10 cellular contexts compared by ENCODE assay signal in the genomic region with DNA sequence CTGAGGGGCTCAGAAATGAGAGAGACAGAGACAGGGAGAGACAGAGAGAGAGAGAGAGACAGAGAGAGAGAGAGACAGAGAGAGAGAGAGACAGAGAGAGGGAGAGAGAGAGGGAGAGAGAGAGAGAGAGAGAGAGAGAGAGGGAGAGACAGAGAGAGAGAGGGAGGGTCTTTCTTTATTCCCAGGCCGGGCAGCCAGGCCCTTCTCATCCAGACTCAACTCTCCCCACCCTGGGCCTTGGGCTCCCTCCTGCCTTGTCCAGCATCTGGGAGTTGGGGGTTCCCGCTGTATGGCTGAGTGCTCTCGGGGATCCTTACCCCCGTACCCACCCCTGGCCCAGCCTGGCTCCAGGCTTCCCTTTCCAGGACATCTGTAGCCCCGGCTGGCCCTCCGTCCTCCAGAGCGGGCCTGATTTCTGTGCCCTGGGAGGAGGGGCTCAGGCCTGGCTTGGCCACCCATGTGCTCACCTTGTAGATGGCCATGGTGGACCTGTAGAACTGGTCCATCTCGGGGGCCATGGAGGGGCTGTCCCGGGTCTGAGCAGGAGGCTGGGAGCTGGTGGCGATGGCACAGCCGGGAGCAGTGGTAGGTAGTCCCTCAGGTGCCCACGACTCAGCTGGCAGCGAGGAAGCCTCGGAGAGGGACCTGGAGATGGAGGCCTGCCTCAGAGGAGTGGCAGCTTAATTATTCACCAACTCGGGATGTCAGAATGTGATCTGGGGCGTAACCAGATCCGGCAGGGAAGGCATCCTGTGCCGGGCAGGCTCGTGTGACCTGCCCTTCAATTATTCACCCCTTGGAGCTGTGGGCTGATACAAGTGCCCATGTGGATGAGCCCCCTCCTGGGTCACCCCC. TPM values are rescaled to one million over a fixed set of nuclear protein-coding genes. Genes with fewer than 3 reads are reported as not detected.
A peak's percentile ranks its signal among the peaks of the same experiment; 100 is the strongest.
DNase-seq lines count a peak whose midpoint lies in the region; ATAC-seq lines count a peak whose summit lies in the region.
"Had no signal": no experiment of that assay in that cellular context is flagged by ENCODE, and none has a peak within 500 bp of the region (broad histone marks: within the 10 kb centered on the region; RNA-seq: fewer than 3 reads in every experiment).

A gene with protein sequence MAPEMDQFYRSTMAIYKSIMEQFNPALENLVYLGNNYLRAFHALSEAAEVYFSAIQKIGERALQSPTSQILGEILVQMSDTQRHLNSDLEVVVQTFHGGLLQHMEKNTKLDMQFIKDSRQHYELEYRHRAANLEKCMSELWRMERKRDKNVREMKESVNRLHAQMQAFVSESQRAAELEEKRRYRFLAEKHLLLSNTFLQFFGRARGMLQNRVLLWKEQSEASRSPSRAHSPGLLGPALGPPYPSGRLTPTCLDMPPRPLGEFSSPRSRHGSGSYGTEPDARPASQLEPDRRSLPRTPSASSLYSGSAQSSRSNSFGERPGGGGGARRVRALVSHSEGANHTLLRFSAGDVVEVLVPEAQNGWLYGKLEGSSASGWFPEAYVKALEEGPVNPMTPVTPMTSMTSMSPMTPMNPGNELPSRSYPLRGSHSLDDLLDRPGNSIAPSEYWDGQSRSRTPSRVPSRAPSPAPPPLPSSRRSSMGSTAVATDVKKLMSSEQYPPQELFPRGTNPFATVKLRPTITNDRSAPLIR (minus strand): TSS at position 677 of the 855 bp plus-strand sequence. CDS start 159 bp downstream, at position 518.

- H3K27ac Mint-ChIP-seq in activated CD4-positive, alpha-beta T cell treated with anti-CD3 and anti-CD28 coated beads, Interleukin-2, amount 10 ng/mL, durations not matched to agents 24 days and 14 days, result peak within 1 kb of the TSS; percentile 5
- peak within 1 kb of the TSS; percentile 92 for H3K27ac Mint-ChIP-seq in stimulated activated effector memory CD8-positive, alpha-beta T cell treated with anti-CD3 and anti-CD28 coated beads, Interleukin-12 subunit alpha, Interleukin-12 subunit beta, amount 100 ng/mL, for 72 hours

- H3K4me3 Mint-ChIP-seq in activated CD4-positive, alpha-beta T cell treated with anti-CD3 and anti-CD28 coated beads, Interleukin-2, amount 10 ng/mL, durations not matched to agents 24 days and 14 days, result no peak within 1 kb of the TSS
- no peak within 1 kb of the TSS for H3K4me3 Mint-ChIP-seq in stimulated activated effector memory CD8-positive, alpha-beta T cell treated with anti-CD3 and anti-CD28 coated beads, Interleukin-12 subunit alpha, Interleukin-12 subunit beta, amount 100 ng/mL, for 72 hours

- intact Hi-C loops in activated CD4-positive, alpha-beta T cell treated with anti-CD3 and anti-CD28 coated beads, Interleukin-2, amount 10 ng/mL, durations not matched to agents 24 days and 14 days (cut with micrococcal nuclease), result loop anchor here (10.0 kb wide), 1 partner anchor 95 kb away; a partner anchor contains a TSS
- intact Hi-C loops in sciatic nerve (cut with DNase I), result loop anchor here (10.0 kb wide), 1 partner anchor 55 kb away; no protein-coding TSS in a partner anchor

- no peaks in the 10 kb centered on the region for H3K36me3 Mint-ChIP-seq in activated CD4-positive, alpha-beta T cell treated with anti-CD3 and anti-CD28 coated beads, Interleukin-2, amount 10 ng/mL, durations not matched to agents 24 days and 14 days (ENCODE audit: low read depth)
- peaks cover 24% of the 10 kb centered on the region for H3K36me3 Mint-ChIP-seq in stimulated activated effector memory CD8-positive, alpha-beta T cell treated with anti-CD3 and anti-CD28 coated beads, Interleukin-12 subunit alpha, Interleukin-12 subunit beta, amount 100 ng/mL, for 72 hours

- DNase-seq in activated CD4-positive, alpha-beta T cell treated with anti-CD3 and anti-CD28 coated beads, Interleukin-2, amount 10 ng/mL, durations not matched to agents 24 days and 14 days, result no peak
- no peak for DNase-seq in activated CD4-positive, alpha-beta T cell treated with anti-CD3 and anti-CD28 coated beads for 1 hour
- DNase-seq in SW480 (ENCODE audit: low spot score) (peak; percentile 84), islet precursor cell (peak; percentile 50), A172 (ENCODE audit: low spot score) (no peak), NCI-H146 treated with DMSO at 0.1 percent for 48 hours (lab: John Stamatoyannopoulos, UW; ENCODE audit: unreplicated experiment) (no peak), sciatic nerve (ENCODE audit: low spot score) (no peak)
- DNase-seq in stimulated activated effector memory CD8-positive, alpha-beta T cell treated with anti-CD3 and anti-CD28 coated beads, Interleukin-12 subunit alpha, Interleukin-12 subunit beta, amount 100 ng/mL, for 72 hours (ENCODE audit: low spot score in 2 of 2), result no peak
- DNase-seq: naive B cell had no signal

- H3K27me3 Mint-ChIP-seq in activated CD4-positive, alpha-beta T cell treated with anti-CD3 and anti-CD28 coated beads, Interleukin-2, amount 10 ng/mL, durations not matched to agents 24 days and 14 days, result no peaks in the 10 kb centered on the region
- H3K27me3 Mint-ChIP-seq: naive B cell had no signal

- ATAC-seq in stimulated activated effector memory CD8-positive, alpha-beta T cell treated with anti-CD3 and anti-CD28 coated beads, Interleukin-12 subunit alpha, Interleukin-12 subunit beta, amount 100 ng/mL, for 72 hours, result no peak
- ATAC-seq in sciatic nerve, result no peak

- H3K4me1 Mint-ChIP-seq in activated CD4-positive, alpha-beta T cell treated with anti-CD3 and anti-CD28 coated beads, Interleukin-2, amount 10 ng/mL, durations not matched to agents 24 days and 14 days, result no peaks in the 10 kb centered on the region
- peaks cover 27% of the 10 kb centered on the region for H3K4me1 Mint-ChIP-seq in stimulated activated effector memory CD8-positive, alpha-beta T cell treated with anti-CD3 and anti-CD28 coated beads, Interleukin-12 subunit alpha, Interleukin-12 subunit beta, amount 100 ng/mL, for 72 hours

- no peaks in the 10 kb centered on the region for H3K9me3 Mint-ChIP-seq in activated CD4-positive, alpha-beta T cell treated with anti-CD3 and anti-CD28 coated beads, Interleukin-2, amount 10 ng/mL, durations not matched to agents 24 days and 14 days
- no peaks in the 10 kb centered on the region for H3K9me3 Mint-ChIP-seq in stimulated activated effector memory CD8-positive, alpha-beta T cell treated with anti-CD3 and anti-CD28 coated beads, Interleukin-12 subunit alpha, Interleukin-12 subunit beta, amount 100 ng/mL, for 72 hours
- H3K9me3 Mint-ChIP-seq: naive B cell had no signal

RNA-seq across cellular contexts. Expression of the gene that starts here (rescaled TPM):
- total RNA-seq in activated CD4-positive, alpha-beta T cell treated with anti-CD3 and anti-CD28 coated beads, Interleukin-2, amount 10 ng/mL, durations not matched to agents 24 days and 14 days, result 0.19 and 0.45 TPM in 2 replicates
- not detected in 2 replicates for total RNA-seq in A172 (2014; rRNA removed; shearing (Covaris generic))
- total RNA-seq in sciatic nerve, result 1.6 TPM
- total RNA-seq: dermis microvascular lymphatic vessel endothelial cell had no signal

Comparison
In these comparisons a context has a peak if more than half of its experiments do, and no peak if none do; other contexts are left out.
1. DNase-seq: peak in SW480 (single experiment) and islet precursor cell (single experiment); none in activated CD4-positive, alpha-beta T cell treated with anti-CD3 and anti-CD28 coated beads, Interleukin-2, amount 10 ng/mL, durations not matched to agents 24 days and 14 days (single experiment), activated CD4-positive, alpha-beta T cell treated with anti-CD3 and anti-CD28 coated beads for 1 hour (single experiment), stimulated activated effector memory CD8-positive, alpha-beta T cell treated with anti-CD3 and anti-CD28 coated beads, Interleukin-12 subunit alpha, Interleukin-12 subunit beta, amount 100 ng/mL, for 72 hours (0 of 2), A172 (single experiment), NCI-H146 treated with DMSO at 0.1 percent for 48 hours (single experiment) and sciatic nerve (single experiment).